ENCODE assay signal across 19 cellular contexts in the genomic region with DNA sequence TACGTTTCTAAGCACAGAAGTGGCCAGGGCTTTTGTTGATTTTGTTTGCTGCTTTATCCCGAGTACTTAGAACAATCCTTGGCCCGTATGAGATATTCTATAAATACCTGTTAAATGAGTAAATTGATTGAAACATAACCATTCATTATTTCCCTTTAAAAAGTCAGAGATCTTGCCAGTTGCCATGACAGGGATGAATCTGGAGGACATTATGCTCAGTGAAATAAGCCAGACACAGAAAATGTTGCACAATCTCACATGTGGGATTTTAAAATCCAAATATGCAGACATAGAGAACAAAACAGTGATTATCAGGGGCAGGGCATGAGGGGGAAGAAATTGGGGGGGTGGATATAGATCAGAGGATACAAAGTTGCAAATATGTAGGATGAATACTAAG.
DNase-seq lines count a peak whose midpoint lies in the region; ATAC-seq, FAIRE-seq and TF ChIP-seq lines count a peak whose summit lies in the region.
"Had no signal": no experiment of that assay in that cellular context is flagged by ENCODE, and none has a peak within 500 bp of the region (broad histone marks: within the 10 kb centered on the region; RNA-seq: fewer than 3 reads in every experiment).

No MANE protein-coding gene starts in this region.

- H3K79me1 ChIP-seq in IMR-90 (ENCODE audit: low read depth in 1 of 2, low read length in 2 of 2) (no peaks in the 10 kb centered on the region), H1 (ENCODE audit: low read depth, low read length) (no peaks in the 10 kb centered on the region)

- H3K36me3 ChIP-seq in right atrium auricular region (no peaks in the 10 kb centered on the region), IMR-90 (ENCODE audit: control insufficient read depth, insufficient read depth, low read length) (no peaks in the 10 kb centered on the region), H1 (ENCODE audit: control insufficient read depth in 2 of 4, insufficient read depth in 4 of 4, low read length in 3 of 4) (no peaks in the 10 kb centered on the region), testis (ENCODE audit: low read depth, missing control alignments) (no peaks in the 10 kb centered on the region)
- H3K36me3 ChIP-seq: BE2C, HAP-1 had no signal

- in situ Hi-C loops in IMR-90 (cut with MboI; ENCODE audit: low sequenced_read_pairs), result no loop called here

- no peaks in the 10 kb centered on the region for H3K79me2 ChIP-seq in H1 (ENCODE audit: control insufficient read depth in 1 of 2, insufficient read depth in 2 of 2, low read length in 2 of 2)

- DNase-seq in Right ventricle myocardium superior (no peak), right atrium auricular region (ENCODE audit: low spot score) (no peak), IMR-90 (no peak), H1 (ENCODE audit: low read depth in 1 of 2, low spot score in 2 of 2) (no peak), testis (peak; percentile 19), HK-2 (ENCODE audit: unreplicated experiment) (no peak), iPS-NIHi7 (ENCODE audit: extremely low spot score) (no peak)
- DNase-seq: ACHN; BE2C; C1 segment of cervical spinal cord; CD4-positive, CD25-positive, alpha-beta regulatory T cell; CD8-positive, alpha-beta memory T cell; COR-L47; DMS 273 treated with DMSO at 0.1 percent for 48 hours; DMS53; DND-41; EL had no signal

- no peak for TF ChIP-seq EP300 in H1 (IDR thresholded peaks at IDR 0.05; ENCODE audit: borderline replicate concordance in 1 of 2, low read depth in 2 of 2, low read length in 2 of 2)

- H3K18ac ChIP-seq in IMR-90 (ENCODE audit: low read depth, low read length), result no peak overlapping the region
- H3K18ac ChIP-seq in H1 (ENCODE audit: extremely low read depth, low read length), result no peak overlapping the region

- no TSS peak for BruUV-seq in IMR-90 (replicated peaks; lab: Mats Ljungman, UMichigan)

- FAIRE-seq in H1 (lab: Jason Lieb, UNC), result no peak
- FAIRE-seq: GM12878 had no signal

- ATAC-seq in Right ventricle myocardium superior (ENCODE audit: poor library complexity), result peak; percentile 74
- ATAC-seq in IMR-90 (ENCODE audit: low read depth), result no peak
- ATAC-seq: GM12878 had no signal

- H2BK20ac ChIP-seq in IMR-90 (ENCODE audit: low read depth, low read length) (no peak overlapping the region), H1 (ENCODE audit: low read length) (no peak overlapping the region)

- no CpG with 5 or more reads among the region's 3 CpGs for WGBS in IMR-90 (ENCODE audit: extremely low coverage in 2 of 2, insufficient read length in 1 of 2), 2 experiments
- WGBS in H1 (ENCODE audit: extremely low coverage in 1 of 2, insufficient coverage in 1 of 2, insufficient read length in 1 of 2, insufficient replicate concordance in 2 of 2, low coverage in 1 of 2, low lambda C conversion rate in 2 of 2, missing lambda C conversion rate in 1 of 2), 2 experiments, result 74% methylated on average over 3 of the region's 3 CpGs; no CpG with 5 or more reads in 1 of the 2 experiments
- WGBS in testis, 2 donors, result 42 to 64% methylated on average over 3 of the region's 3 CpGs

- H3K4me1 ChIP-seq in right atrium auricular region (no peaks in the 10 kb centered on the region), IMR-90 (ENCODE audit: control insufficient read depth, insufficient read depth, low read length) (no peaks in the 10 kb centered on the region), H1 (replicated peaks in 1 of 4; ENCODE audit: control insufficient read depth in 3 of 4, insufficient read depth in 4 of 4, low read length in 3 of 4) (peaks cover 0 to 3% (median under 1%) of the 10 kb centered on the region in 4 experiments; a peak in 1 of 7 replicates), testis (no peaks in the 10 kb centered on the region)
- H3K4me1 ChIP-seq: HAP-1 had no signal

- H2AK5ac ChIP-seq in IMR-90 (ENCODE audit: low read depth, low read length) (no peak overlapping the region), H1 (ENCODE audit: low read depth, low read length) (no peak overlapping the region)

- no peak overlapping the region for H3K9ac ChIP-seq in IMR-90 (ENCODE audit: low read depth, low read length)
- H3K9ac ChIP-seq in H1 (replicated peaks in 1 of 4; ENCODE audit: extremely low read depth in 1 of 4, low read depth in 3 of 4, low read length in 3 of 4), result no peak overlapping the region

- intact Hi-C loops in Right ventricle myocardium superior (cut with DNase I), result no loop called here
- intact Hi-C loops in IMR-90 (cut with micrococcal nuclease), result no loop called here
- intact Hi-C loops in testis (cut with DNase I; ENCODE audit: low total_unique reads), result no loop called here

- H3K23ac ChIP-seq in IMR-90 (ENCODE audit: low read depth, low read length), result no peak overlapping the region
- H3K23ac ChIP-seq in H1 (ENCODE audit: insufficient read length), result no peak overlapping the region

- no peaks in the 10 kb centered on the region for H3K9me1 ChIP-seq in IMR-90 (ENCODE audit: insufficient read depth, low read length)

- no peak for TF ChIP-seq POLR2A in IMR-90 (IDR thresholded peaks at IDR 0.05; ENCODE audit: low read depth, low read length)
- TF ChIP-seq POLR2A in H1 (IDR thresholded peaks at IDR 0.05; ENCODE audit: control extremely low read depth in 1 of 2, low read depth in 2 of 2, low read length in 2 of 2), result no peak
- no peak for TF ChIP-seq POLR2A in testis (IDR thresholded peaks at IDR 0.05)

- TF ChIP-seq RAD21 in IMR-90 (IDR thresholded peaks at IDR 0.05; ENCODE audit: low read length) (no peak), H1 (IDR thresholded peaks at IDR 0.05 in 1 of 2, conservative IDR thresholded peaks at IDR 0.05 in 1 of 2; ENCODE audit: low read depth in 2 of 2, low read length in 2 of 2) (no peak)

- H4K20me1 ChIP-seq in IMR-90 (ENCODE audit: insufficient read depth, low read length), result no peaks in the 10 kb centered on the region
- no peaks in the 10 kb centered on the region for H4K20me1 ChIP-seq in H1 (replicated peaks in 1 of 2; ENCODE audit: control insufficient read depth in 1 of 2, insufficient read depth in 2 of 2, low read length in 2 of 2)

- H2BK120ac ChIP-seq in IMR-90 (ENCODE audit: low read depth, low read length) (no peak overlapping the region), H1 (replicated peaks; ENCODE audit: low read depth, low read length) (no peak overlapping the region)

- H4K8ac ChIP-seq in IMR-90 (ENCODE audit: low read depth in 2 of 2, low read length in 2 of 2) (no peak overlapping the region), H1 (ENCODE audit: extremely low read depth, insufficient read depth, low read length) (no peak overlapping the region)

- no peak overlapping the region for H2BK5ac ChIP-seq in IMR-90 (ENCODE audit: low read depth, low read length, poor library complexity, severe bottlenecking)
- H2BK5ac ChIP-seq in H1 (ENCODE audit: low read depth, low read length), result no peak overlapping the region

- H2BK15ac ChIP-seq in IMR-90 (ENCODE audit: low read depth, low read length), result no peak overlapping the region
- H2BK15ac ChIP-seq in H1 (ENCODE audit: low read length), result no peak overlapping the region

- H4K5ac ChIP-seq in IMR-90 (ENCODE audit: low read depth, low read length), result no peak overlapping the region
- no peak overlapping the region for H4K5ac ChIP-seq in H1 (ENCODE audit: insufficient read length, low read depth, low read length)

- no peak overlapping the region for H2AK9ac ChIP-seq in IMR-90 (replicated peaks; ENCODE audit: low read depth, low read length, poor library complexity)

- H3K27ac ChIP-seq in right atrium auricular region (no peak overlapping the region), IMR-90 (ENCODE audit: insufficient read depth, low read length) (no peak overlapping the region), H1 (ENCODE audit: low read depth, low read length) (no peak overlapping the region), testis (no peak overlapping the region)

- H3K4me3 ChIP-seq in right atrium auricular region (no peak overlapping the region), IMR-90 (ENCODE audit: insufficient read depth, low read depth, low read length) (no peak overlapping the region), H1 (ENCODE audit: extremely low read depth in 1 of 4, insufficient read depth in 2 of 4, low read depth in 3 of 4, low read length in 4 of 4) (no peak overlapping the region), testis (no peak overlapping the region)
- H3K4me3 ChIP-seq: GM12878, HAP-1 had no signal

- H3K27me3 ChIP-seq in right atrium auricular region, result no peaks in the 10 kb centered on the region
- no peaks in the 10 kb centered on the region for H3K27me3 ChIP-seq in IMR-90 (ENCODE audit: control insufficient read depth, insufficient read depth, low read length)
- H3K27me3 ChIP-seq in H1 (replicated peaks in 1 of 4; ENCODE audit: control insufficient read depth in 3 of 4, extremely low read depth in 1 of 4, insufficient read depth in 3 of 4, low read length in 3 of 4), result no peaks in the 10 kb centered on the region
- no peaks in the 10 kb centered on the region for H3K27me3 ChIP-seq in testis
- H3K27me3 ChIP-seq: BE2C had no signal

- POLR2A ChIA-PET in IMR-90 (lab: Charles Lee; ENCODE audit: unreplicated experiment) (no interaction called here), H1 (lab: Charles Lee; ENCODE audit: partially characterized antibody) (no interaction called here)

- H2BK12ac ChIP-seq in H1 (ENCODE audit: low read depth, low read length), result no peak overlapping the region

- H3K4me2 ChIP-seq in IMR-90 (ENCODE audit: low read depth, low read length), result no peak overlapping the region
- H3K4me2 ChIP-seq in H1 (ENCODE audit: insufficient read depth in 1 of 2, low read depth in 2 of 2, low read length in 2 of 2), result no peak overlapping the region

- dilution Hi-C loops in IMR-90 (cut with HindIII; ENCODE audit: low sequenced_read_pairs, unreplicated experiment), result no loop called here

- H2AFZ ChIP-seq in IMR-90 (replicated peaks; ENCODE audit: low read length, poor library complexity) (no peak overlapping the region), H1 (ENCODE audit: low read length) (no peak overlapping the region)

- H3K14ac ChIP-seq in IMR-90 (replicated peaks; ENCODE audit: low read depth, low read length) (no peak overlapping the region), H1 (ENCODE audit: insufficient read length) (no peak overlapping the region)

- H4K91ac ChIP-seq in IMR-90 (ENCODE audit: insufficient read depth, low read depth, low read length) (no peak overlapping the region), H1 (replicated peaks; ENCODE audit: insufficient read length, low read length) (no peak overlapping the region)

- H3K23me2 ChIP-seq in H1 (ENCODE audit: low read depth, low read length), result 0 out of 2 replicates have a peak, but pooled peaks cover 2% of the 10 kb centered on the region

- H3K4ac ChIP-seq in IMR-90 (ENCODE audit: low read depth, low read length), result no peak overlapping the region
- H3K4ac ChIP-seq in H1 (replicated peaks; ENCODE audit: insufficient read length, low read depth, low read length), result no peak overlapping the region

- no peak overlapping the region for H3K56ac ChIP-seq in IMR-90 (ENCODE audit: extremely low read depth, insufficient read depth, low read length)
- H3K56ac ChIP-seq in H1 (replicated peaks; ENCODE audit: insufficient read length, low read depth, low read length), result no peak overlapping the region

- H3K9me3 ChIP-seq in right atrium auricular region (no peaks in the 10 kb centered on the region), IMR-90 (ENCODE audit: control insufficient read depth, insufficient read depth, low read length) (no peaks in the 10 kb centered on the region), H1 (ENCODE audit: insufficient read depth in 2 of 2, low read depth in 1 of 2, low read length in 1 of 2) (no peaks in the 10 kb centered on the region), testis (no peaks in the 10 kb centered on the region)
- H3K9me3 ChIP-seq: BE2C, HAP-1 had no signal

- TF ChIP-seq CTCF in right atrium auricular region (IDR thresholded peaks at IDR 0.05) (no peak), IMR-90 (conservative IDR thresholded peaks at IDR 0.05; ENCODE audit: low read depth, low read length) (no peak), H1 (IDR thresholded peaks at IDR 0.05; ENCODE audit: control extremely low read depth in 1 of 3, insufficient read depth in 1 of 3, low read depth in 1 of 3, low read length in 3 of 3) (no peak), testis (IDR thresholded peaks at IDR 0.05) (no peak)

- CTCF ChIA-PET in IMR-90 (lab: Yijun Ruan, JAX), result no interaction called here
- CTCF ChIA-PET in H1 (lab: Charles Lee; ENCODE audit: partially characterized antibody), result no interaction called here
